In the genomic region with DNA sequence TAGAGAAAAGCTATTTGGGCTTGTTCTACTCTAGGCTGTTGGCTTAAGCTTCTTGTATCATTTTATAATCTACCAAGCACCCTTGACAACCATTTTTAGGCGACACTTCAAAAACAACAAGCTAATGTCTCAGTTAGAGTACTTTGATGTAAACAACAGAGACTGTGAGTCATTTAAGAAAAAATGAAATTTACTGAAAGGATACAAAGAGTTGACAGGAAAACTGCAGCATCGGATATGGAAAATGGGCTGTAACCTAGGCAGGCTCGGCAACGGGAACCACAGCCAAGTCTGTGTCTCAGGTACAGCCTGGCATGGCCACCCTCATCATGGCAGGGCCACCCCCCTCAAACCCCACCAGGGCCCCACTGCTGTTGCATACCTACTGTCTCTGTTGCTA, we compare ENCODE assay signal across 28 cellular contexts. TPM values are rescaled to one million over a fixed set of nuclear protein-coding genes. Genes with fewer than 3 reads are reported as not detected.
"Had no signal": no experiment of that assay in that cellular context is flagged by ENCODE, and none has a peak within 500 bp of the region (broad histone marks: within the 10 kb centered on the region; RNA-seq: fewer than 3 reads in every experiment).

No MANE protein-coding gene starts in this region.

- H3K27ac Mint-ChIP-seq: activated naive CD4-positive, alpha-beta T cell treated with anti-CD3 and anti-CD28 coated beads, Interleukin-2, amount 50 U/mL, for 24 hours; T-helper 1 cell treated with Interleukin-12 subunit alpha and Interleukin-12 subunit beta and Interleukin-4 antibody, amounts not matched to agents 30 μg/mL and 1 μg/mL, for 36 hours had no signal

- H3K36me3 Mint-ChIP-seq: activated naive CD4-positive, alpha-beta T cell treated with anti-CD3 and anti-CD28 coated beads, Interleukin-2, amount 50 U/mL, for 24 hours had no signal

- H3K9me3 Mint-ChIP-seq: activated naive CD4-positive, alpha-beta T cell treated with anti-CD3 and anti-CD28 coated beads, Interleukin-2, amount 50 U/mL, for 24 hours; T-helper 1 cell treated with Interleukin-12 subunit alpha and Interleukin-12 subunit beta and Interleukin-4 antibody, amounts not matched to agents 30 μg/mL and 1 μg/mL, for 36 hours had no signal

- H3K4me3 Mint-ChIP-seq: activated naive CD4-positive, alpha-beta T cell treated with anti-CD3 and anti-CD28 coated beads, Interleukin-2, amount 50 U/mL, for 24 hours; T-helper 1 cell treated with Interleukin-12 subunit alpha and Interleukin-12 subunit beta and Interleukin-4 antibody, amounts not matched to agents 30 μg/mL and 1 μg/mL, for 36 hours had no signal

- H3K27me3 Mint-ChIP-seq: activated naive CD4-positive, alpha-beta T cell treated with anti-CD3 and anti-CD28 coated beads, Interleukin-2, amount 50 U/mL, for 24 hours had no signal

- H3K4me3 ChIP-seq: ascending aorta, body of pancreas, Peyer's patch, SJSA1 had no signal

- ATAC-seq: body of pancreas, SK-N-SH treated with all-trans-retinoic acid at 6 μM for 48 hours had no signal

- DNase-seq: activated CD4-positive, alpha-beta T cell treated with anti-CD3 and anti-CD28 coated beads for 48 hours; activated CD4-positive, alpha-beta T cell treated with anti-CD3 and anti-CD28 coated beads, Interleukin-2, amount 50 U/mL, for 48 hours; activated CD4-positive, CD25-positive, alpha-beta regulatory T cell treated with anti-CD3 and anti-CD28 coated beads, Interleukin-2, amount 50 U/mL, for 72 hours; activated CD8-positive, alpha-beta memory T cell treated with anti-CD3 and anti-CD28 coated beads, Interleukin-2, amount 50 U/mL, for 48 hours; activated effector memory CD4-positive, alpha-beta T cell treated with Interleukin-2 at 50 U/mL for 16 hours; activated naive CD4-positive, alpha-beta T cell; activated T-cell treated with anti-CD3 and anti-CD28 coated beads, Interleukin-2, amount 50 U/mL, for 1 hour; amniotic stem cell; body of pancreas; central memory CD4-positive, alpha-beta T cell; Karpas-422; NCI-H1105 treated with DMSO at 0.1 percent for 48 hours; NCI-H1436 treated with DMSO at 0.1 percent for 48 hours; NCI-H187; NCI-H2081; NCI-H446; NCI-H524; Peyer's patch; SHP77; SW 1271 had no signal

RNA-seq across cellular contexts. Expression of a gene that starts 13.1 kb away (rescaled TPM):
- total RNA-seq: activated CD8-positive, alpha-beta memory T cell treated with anti-CD3 and anti-CD28 coated beads for 36 hours; ascending aorta; body of pancreas; bronchial epithelial cell; chondrocyte; Peyer's patch; SJSA1 had no signal
